Comparison of ENCODE assay signal across 1 cellular context in genomic region chr17:29243792-29244191, GRCh38.
TF ChIP-seq lines count a peak whose summit lies in the region.

No MANE protein-coding gene starts in this region.

TF ChIP-seq in IMR-90, 13 proteins besides CTCF, POLR2A, EP300 and RAD21 (continued from another document):
- no peak for TF ChIP-seq USF2 (IDR thresholded peaks at IDR 0.05; ENCODE audit: low read depth, low read length)
